Comparison of ENCODE assay signal across 10 cellular contexts in the genomic region with DNA sequence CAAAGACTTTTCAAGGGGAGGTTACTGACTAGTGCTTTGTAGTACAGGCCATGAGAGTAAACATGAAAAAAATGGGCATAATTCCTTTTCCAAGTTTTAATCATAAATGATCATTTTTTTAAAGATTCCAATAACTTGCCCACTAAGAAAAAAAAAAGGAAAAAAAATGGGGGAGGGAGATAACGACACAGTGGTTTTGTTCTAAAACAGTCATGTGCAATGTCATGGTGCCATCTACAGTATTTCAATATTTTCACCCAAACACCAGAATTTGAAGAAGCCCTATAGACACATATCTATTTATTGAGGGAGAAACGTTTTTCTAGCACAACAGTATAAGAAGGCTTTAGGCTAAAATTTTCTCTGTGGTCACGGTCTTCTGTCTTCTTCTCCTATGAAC.
DNase-seq lines count a peak whose midpoint lies in the region; ATAC-seq and TF ChIP-seq lines count a peak whose summit lies in the region.
"Had no signal": no experiment of that assay in that cellular context is flagged by ENCODE, and none has a peak within 500 bp of the region (broad histone marks: within the 10 kb centered on the region; RNA-seq: fewer than 3 reads in every experiment).

No MANE protein-coding gene starts in this region.

- H2AFZ ChIP-seq in Loucy (ENCODE audit: low read length), result no peak overlapping the region

- ATAC-seq in naive thymus-derived CD4-positive, alpha-beta T cell, result no peak

- DNase-seq in BE2C, result no peak
- DNase-seq in cardiac fibroblast (ENCODE audit: low read depth in 2 of 2), result peak; percentile 77 to 80
- peak; percentile 30 for DNase-seq in medulla oblongata (ENCODE audit: extremely low spot score)
- no peak for DNase-seq in naive thymus-derived CD4-positive, alpha-beta T cell
- no peak for DNase-seq in HEK293T (ENCODE audit: extremely low spot score)
- DNase-seq in T-helper 1 cell, result no peak
- no peak for DNase-seq in activated CD4-positive, alpha-beta T cell treated with anti-CD3 and anti-CD28 coated beads for 1 hour

- H4K20me1 ChIP-seq in Loucy (ENCODE audit: insufficient read depth, low read length, poor library complexity, severe bottlenecking), result no peaks in the 10 kb centered on the region

- no peak overlapping the region for H3K4me2 ChIP-seq in Loucy (ENCODE audit: low read depth, low read length, poor library complexity, severe bottlenecking)

- H3K4me3 ChIP-seq in BE2C (ENCODE audit: low read depth, low read length) (no peak overlapping the region), Loucy (ENCODE audit: low read length, poor library complexity, severe bottlenecking) (no peak overlapping the region), cardiac fibroblast (replicated peaks in 1 of 2; ENCODE audit: low read depth in 2 of 2, low read length in 2 of 2) (no peak overlapping the region)
- H3K4me3 ChIP-seq in naive thymus-derived CD4-positive, alpha-beta T cell (ENCODE audit: low read length), result no peak overlapping the region
- H3K4me3 ChIP-seq: ascending aorta, SJSA1 had no signal

- no peak overlapping the region for H3K4me3 Mint-ChIP-seq in naive thymus-derived CD4-positive, alpha-beta T cell

- H3K79me2 ChIP-seq in Loucy (ENCODE audit: insufficient read depth, low read length), result no peaks in the 10 kb centered on the region

- no peak overlapping the region for H3K27ac Mint-ChIP-seq in naive thymus-derived CD4-positive, alpha-beta T cell

- no peaks in the 10 kb centered on the region for H3K9me3 Mint-ChIP-seq in naive thymus-derived CD4-positive, alpha-beta T cell

- H3K27me3 ChIP-seq in BE2C (no peaks in the 10 kb centered on the region), Loucy (ENCODE audit: insufficient read depth, low read length, poor library complexity, severe bottlenecking) (no peaks in the 10 kb centered on the region)
- no peaks in the 10 kb centered on the region for H3K27me3 ChIP-seq in naive thymus-derived CD4-positive, alpha-beta T cell (ENCODE audit: control insufficient read depth in 2 of 2, insufficient read depth in 2 of 2, low read length in 2 of 2)
- H3K27me3 ChIP-seq: ascending aorta, SJSA1 had no signal

- H3K27ac ChIP-seq in naive thymus-derived CD4-positive, alpha-beta T cell (ENCODE audit: low read depth, low read length), result no peak overlapping the region
- H3K27ac ChIP-seq: ascending aorta, SJSA1 had no signal

- POLR2A ChIA-PET in naive thymus-derived CD4-positive, alpha-beta T cell (lab: Charles Lee), result no interaction called here
- POLR2A ChIA-PET in HEK293T (lab: Yijun Ruan, JAX), result no interaction called here

- H3K9me3 ChIP-seq in BE2C, result no peaks in the 10 kb centered on the region
- H3K9me3 ChIP-seq in Loucy (ENCODE audit: insufficient read depth, low read depth, low read length), result no peaks in the 10 kb centered on the region
- H3K9me3 ChIP-seq in naive thymus-derived CD4-positive, alpha-beta T cell (ENCODE audit: control insufficient read depth in 2 of 3, low read length in 3 of 3), result no peaks in the 10 kb centered on the region
- H3K9me3 ChIP-seq: ascending aorta, SJSA1 had no signal

- intact Hi-C loops in naive thymus-derived CD4-positive, alpha-beta T cell (cut with micrococcal nuclease), result no loop called here

- H3K27me3 Mint-ChIP-seq in naive thymus-derived CD4-positive, alpha-beta T cell, result peaks cover 0 to 5% (median 0%) of the 10 kb centered on the region in 5 donors

- no peaks in the 10 kb centered on the region for H3F3A ChIP-seq in Loucy (ENCODE audit: low read depth)

- CTCF ChIA-PET in naive thymus-derived CD4-positive, alpha-beta T cell (lab: Charles Lee), result no interaction called here
- CTCF ChIA-PET in HEK293T (lab: Yijun Ruan, JAX), result no interaction called here

- H3K36me3 ChIP-seq in BE2C, result no peaks in the 10 kb centered on the region
- no peaks in the 10 kb centered on the region for H3K36me3 ChIP-seq in Loucy (ENCODE audit: insufficient read depth, low read length)
- H3K36me3 ChIP-seq in naive thymus-derived CD4-positive, alpha-beta T cell (ENCODE audit: control insufficient read depth in 2 of 3, insufficient read depth in 3 of 3, low read length in 3 of 3), result no peaks in the 10 kb centered on the region
- H3K36me3 ChIP-seq: ascending aorta, SJSA1 had no signal

- TF ChIP-seq CTCF in BE2C (IDR thresholded peaks at IDR 0.05; ENCODE audit: low read depth, low read length), result peak; percentile 53
- 0 out of 2 replicates have a peak, but pooled peaks have one; percentile 10 for TF ChIP-seq CTCF in Loucy (conservative IDR thresholded peaks at IDR 0.05; ENCODE audit: low read length)
- peak; percentile 19 for TF ChIP-seq CTCF in cardiac fibroblast (IDR thresholded peaks at IDR 0.05; ENCODE audit: low read depth, low read length)

- H3K9me2 ChIP-seq in Loucy (replicated peaks; ENCODE audit: low read depth, low read length), result no peaks in the 10 kb centered on the region

- no peak overlapping the region for H3K9ac ChIP-seq in Loucy (ENCODE audit: low read depth, low read length, poor library complexity, severe bottlenecking)

- H3K4me1 ChIP-seq in BE2C, result peaks cover 10% of the 10 kb centered on the region
- no peaks in the 10 kb centered on the region for H3K4me1 ChIP-seq in Loucy (ENCODE audit: insufficient read depth, low read length, poor library complexity, severe bottlenecking)
- H3K4me1 ChIP-seq in naive thymus-derived CD4-positive, alpha-beta T cell (ENCODE audit: control insufficient read depth in 2 of 2, insufficient read depth in 2 of 2, low read length in 2 of 2), result peaks cover 0 to 3% of the 10 kb centered on the region in 2 donors

- H3K4me1 Mint-ChIP-seq in naive thymus-derived CD4-positive, alpha-beta T cell, result peaks cover 0 to 7% (median 0%) of the 10 kb centered on the region in 7 donors

- peaks cover 0 to 12% (median 4%) of the 10 kb centered on the region in 5 donors for H3K36me3 Mint-ChIP-seq in naive thymus-derived CD4-positive, alpha-beta T cell

TF ChIP-seq in HEK293T, 16 proteins besides CTCF, POLR2A, EP300 and RAD21:
- no peak for TF ChIP-seq FOXA1 (IDR thresholded peaks at IDR 0.05)
- no peak for TF ChIP-seq ELF4 (IDR thresholded peaks at IDR 0.05)
- no peak for TF ChIP-seq ZNF384 (IDR thresholded peaks at IDR 0.05)

Comparison
In these comparisons a context has a peak if more than half of its experiments do, and no peak if none do; other contexts are left out.
1. DNase-seq: peak in cardiac fibroblast (2 of 2) and medulla oblongata (single experiment); none in BE2C (single experiment), naive thymus-derived CD4-positive, alpha-beta T cell (0 of 9), HEK293T (single experiment), T-helper 1 cell (0 of 5) and activated CD4-positive, alpha-beta T cell treated with anti-CD3 and anti-CD28 coated beads for 1 hour (single experiment).
2. Peak in every context shown above with its lines, with median percentiles within 50 percentile points of each other: CTCF ChIP-seq.